Comparison of ENCODE assay signal across 2 cellular contexts in genomic region chr20:2449386-2449785, GRCh38.
TF ChIP-seq lines count a peak whose summit lies in the region.

No MANE protein-coding gene starts in this region.

TF ChIP-seq in HEK293, 187 proteins besides CTCF, POLR2A, EP300 and RAD21:
- TF ChIP-seq ZNF626 (tag by site-specific recombination; IDR thresholded peaks at IDR 0.05), result no peak
- peak; percentile 55; the same call in 1 of the 2 replicates for TF ChIP-seq EGR2 (tag by site-specific recombination; IDR thresholded peaks at IDR 0.05; ENCODE audit: low read depth)
TF ChIP-seq in HEK293: peak in this region for 1.

TF ChIP-seq in GM12878, 131 proteins besides CTCF, POLR2A, EP300 and RAD21:
- TF ChIP-seq RUNX3 (IDR thresholded peaks at IDR 0.05; ENCODE audit: low read length) (peak; percentile 22; the same call in 1 of the 2 replicates), CUX1 (IDR thresholded peaks at IDR 0.05; ENCODE audit: insufficient replicate concordance, low read depth, low read length) (no peak)
